ENCODE assay signal across 8 cellular contexts in the genomic region with DNA sequence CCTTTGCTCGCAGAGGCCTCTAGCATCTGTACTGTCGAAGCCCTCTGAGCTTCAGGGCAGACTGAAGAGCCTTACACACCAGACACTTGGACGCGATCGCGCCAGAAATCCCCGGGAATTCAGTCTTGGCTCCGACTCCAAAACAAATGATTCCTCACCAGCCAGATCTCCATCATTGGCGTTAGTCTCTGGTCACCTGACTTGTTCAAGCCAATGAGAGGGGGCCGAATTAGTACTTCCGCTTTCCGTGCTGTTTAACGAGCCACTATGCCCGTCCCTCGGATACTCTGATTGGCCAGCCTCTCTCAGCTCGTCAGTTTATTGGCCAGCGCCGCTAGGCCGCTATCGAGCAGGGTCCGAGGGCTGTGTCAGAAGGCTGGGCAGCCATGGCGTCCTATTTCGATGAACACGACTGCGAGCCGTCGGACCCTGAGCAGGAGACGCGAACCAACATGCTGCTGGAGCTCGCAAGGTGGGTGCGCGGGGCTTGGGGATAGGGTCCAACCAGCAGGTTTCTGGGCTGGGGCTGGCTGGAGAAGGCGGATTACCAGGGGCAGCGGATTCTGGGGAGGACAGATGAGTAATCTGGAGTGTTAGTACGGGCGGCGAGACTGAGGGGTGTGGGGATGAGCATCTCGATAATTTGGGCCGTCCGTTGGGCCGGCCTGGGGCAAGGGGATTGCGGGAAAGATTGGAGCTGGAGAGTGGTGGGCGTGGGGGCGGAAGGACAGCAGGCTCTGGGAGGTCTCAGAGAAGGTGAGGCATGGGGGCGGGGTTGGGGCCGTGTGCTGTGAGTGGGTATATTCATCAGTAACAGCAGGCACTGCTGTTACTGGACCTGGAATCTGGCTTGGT. TPM values are rescaled to one million over a fixed set of nuclear protein-coding genes. Genes with fewer than 3 reads are reported as not detected.
DNase-seq lines count a peak whose midpoint lies in the region; ATAC-seq and TF ChIP-seq lines count a peak whose summit lies in the region.

A gene with protein sequence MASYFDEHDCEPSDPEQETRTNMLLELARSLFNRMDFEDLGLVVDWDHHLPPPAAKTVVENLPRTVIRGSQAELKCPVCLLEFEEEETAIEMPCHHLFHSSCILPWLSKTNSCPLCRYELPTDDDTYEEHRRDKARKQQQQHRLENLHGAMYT (plus strand): TSS at position 368 of the 855 bp plus-strand sequence. CDS start 19 bp downstream, at position 387.

- H3K27ac ChIP-seq in mucosa of rectum (ENCODE audit: low read depth in 2 of 2, low read length in 2 of 2) = peak within 1 kb of the TSS; percentile 86 to 93

- H3K9me3 Mint-ChIP-seq in activated T-cell treated with anti-CD3 and anti-CD28 coated beads, Interleukin-2, amount 50 U/mL, for 24 hours = no peaks in the 10 kb centered on the region

- TF ChIP-seq POLR2A in erythroblast (IDR thresholded peaks at IDR 0.05; ENCODE audit: low read length) = peak; percentile 95

- H3K9me3 ChIP-seq in mucosa of rectum (ENCODE audit: control insufficient read depth in 2 of 2, low read length in 2 of 2) = no peaks in the 10 kb centered on the region

- no peaks in the 10 kb centered on the region for H3K27me3 Mint-ChIP-seq in activated T-cell treated with anti-CD3 and anti-CD28 coated beads, Interleukin-2, amount 50 U/mL, for 24 hours

- peak within 1 kb of the TSS; percentile 90 to 99 for H3K9ac ChIP-seq in mucosa of rectum (ENCODE audit: low read depth in 1 of 2, low read length in 2 of 2)

- no peaks in the 10 kb centered on the region for H3K27me3 ChIP-seq in mucosa of rectum (ENCODE audit: control insufficient read depth in 2 of 2, insufficient read depth in 2 of 2, low read length in 2 of 2)

- H3K4me1 Mint-ChIP-seq in activated T-cell treated with anti-CD3 and anti-CD28 coated beads, Interleukin-2, amount 50 U/mL, for 24 hours (ENCODE audit: low read depth) = peaks cover 40% of the 10 kb centered on the region

- peak within 1 kb of the TSS; percentile 95 for H3K4me3 Mint-ChIP-seq in activated T-cell treated with anti-CD3 and anti-CD28 coated beads, Interleukin-2, amount 50 U/mL, for 24 hours

- ATAC-seq in GM21717 (IDR thresholded peaks at IDR 0.05; ENCODE audit: unreplicated experiment) = peak; percentile 98

- peaks cover 52% of the 10 kb centered on the region for H3K36me3 Mint-ChIP-seq in activated T-cell treated with anti-CD3 and anti-CD28 coated beads, Interleukin-2, amount 50 U/mL, for 24 hours (ENCODE audit: low read depth)

- DNase-seq in DMS153 treated with DMSO at 0.1 percent for 48 hours (lab: John Stamatoyannopoulos, UW; ENCODE audit: unreplicated experiment) = peak; percentile 88
- peak; percentile 96 for DNase-seq in KBM-7
- peak; percentile 87 for DNase-seq in activated T-cell treated with anti-CD3 and anti-CD28 coated beads, Interleukin-2, amount 50 U/mL, for 24 hours
- peak; percentile 97 to 98 for DNase-seq in erythroblast (lab: John Stamatoyannopoulos, UW)
- peak; percentile 90 for DNase-seq in stimulated activated CD8-positive, alpha-beta memory T cell treated with anti-CD3 and anti-CD28 coated beads, Interleukin-4, amount 100 ng/mL, for 48 hours

- H3K36me3 ChIP-seq in mucosa of rectum (ENCODE audit: control insufficient read depth in 2 of 2, insufficient read depth in 2 of 2, low read length in 2 of 2) = peaks cover 17 to 22% of the 10 kb centered on the region in 2 donors

- H3K4me3 ChIP-seq in mucosa of rectum (ENCODE audit: low read length in 2 of 2) = peak within 1 kb of the TSS; percentile 79 to 97

- peak within 1 kb of the TSS; percentile 96 for H3K27ac Mint-ChIP-seq in activated T-cell treated with anti-CD3 and anti-CD28 coated beads, Interleukin-2, amount 50 U/mL, for 24 hours

- peaks cover 20 to 31% of the 10 kb centered on the region in 2 donors for H3K4me1 ChIP-seq in mucosa of rectum (ENCODE audit: control insufficient read depth in 2 of 2, insufficient read depth in 2 of 2, low read length in 2 of 2)

- in situ Hi-C loops in KBM-7 (cut with MboI; ENCODE audit: low pct_unique_long_range_greater_than_20kb, low sequenced_read_pairs) = no loop called here

TF ChIP-seq in PFSK-1, 5 proteins besides CTCF, POLR2A, EP300 and RAD21:
- TF ChIP-seq SIN3A (IDR thresholded peaks at IDR 0.05; ENCODE audit: borderline replicate concordance, insufficient read depth, low read length) (peak; percentile 16; the same call in 1 of the 2 replicates), FOXP2 (optimal IDR thresholded peaks at IDR 0.05; ENCODE audit: borderline replicate concordance, extremely low read depth, extremely low read length, insufficient read depth) (no peak), POLR2AphosphoS5 (IDR thresholded peaks at IDR 0.05; ENCODE audit: low read depth, low read length) (peak; percentile 88), TAF1 (IDR thresholded peaks at IDR 0.05; ENCODE audit: borderline replicate concordance, insufficient read depth, low read length) (peak; percentile 71; the same call in 1 of the 2 replicates)
- TF ChIP-seq, protein P1, sequence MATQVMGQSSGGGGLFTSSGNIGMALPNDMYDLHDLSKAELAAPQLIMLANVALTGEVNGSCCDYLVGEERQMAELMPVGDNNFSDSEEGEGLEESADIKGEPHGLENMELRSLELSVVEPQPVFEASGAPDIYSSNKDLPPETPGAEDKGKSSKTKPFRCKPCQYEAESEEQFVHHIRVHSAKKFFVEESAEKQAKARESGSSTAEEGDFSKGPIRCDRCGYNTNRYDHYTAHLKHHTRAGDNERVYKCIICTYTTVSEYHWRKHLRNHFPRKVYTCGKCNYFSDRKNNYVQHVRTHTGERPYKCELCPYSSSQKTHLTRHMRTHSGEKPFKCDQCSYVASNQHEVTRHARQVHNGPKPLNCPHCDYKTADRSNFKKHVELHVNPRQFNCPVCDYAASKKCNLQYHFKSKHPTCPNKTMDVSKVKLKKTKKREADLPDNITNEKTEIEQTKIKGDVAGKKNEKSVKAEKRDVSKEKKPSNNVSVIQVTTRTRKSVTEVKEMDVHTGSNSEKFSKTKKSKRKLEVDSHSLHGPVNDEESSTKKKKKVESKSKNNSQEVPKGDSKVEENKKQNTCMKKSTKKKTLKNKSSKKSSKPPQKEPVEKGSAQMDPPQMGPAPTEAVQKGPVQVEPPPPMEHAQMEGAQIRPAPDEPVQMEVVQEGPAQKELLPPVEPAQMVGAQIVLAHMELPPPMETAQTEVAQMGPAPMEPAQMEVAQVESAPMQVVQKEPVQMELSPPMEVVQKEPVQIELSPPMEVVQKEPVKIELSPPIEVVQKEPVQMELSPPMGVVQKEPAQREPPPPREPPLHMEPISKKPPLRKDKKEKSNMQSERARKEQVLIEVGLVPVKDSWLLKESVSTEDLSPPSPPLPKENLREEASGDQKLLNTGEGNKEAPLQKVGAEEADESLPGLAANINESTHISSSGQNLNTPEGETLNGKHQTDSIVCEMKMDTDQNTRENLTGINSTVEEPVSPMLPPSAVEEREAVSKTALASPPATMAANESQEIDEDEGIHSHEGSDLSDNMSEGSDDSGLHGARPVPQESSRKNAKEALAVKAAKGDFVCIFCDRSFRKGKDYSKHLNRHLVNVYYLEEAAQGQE (IDR thresholded peaks at IDR 0.05; ENCODE audit: insufficient read depth in 1 of 2, low read depth in 2 of 2, low read length in 2 of 2) = 0 out of 4 replicates have a peak, but pooled peaks of 1 of the 2 experiments have one; percentile 25

RNA-seq across cellular contexts. Expression of the gene that starts here (rescaled TPM):
- 331 TPM for polyA plus RNA-seq in PFSK-1 (2012; ENCODE audit: insufficient read length, low read depth)

Comparison
In these comparisons a context has a peak if more than half of its experiments do, and no peak if none do; other contexts are left out.
1. Peak in every context shown above with its lines: DNase-seq, ATAC-seq, H3K4me3 ChIP-seq and H3K27ac ChIP-seq.